In the genomic region with DNA sequence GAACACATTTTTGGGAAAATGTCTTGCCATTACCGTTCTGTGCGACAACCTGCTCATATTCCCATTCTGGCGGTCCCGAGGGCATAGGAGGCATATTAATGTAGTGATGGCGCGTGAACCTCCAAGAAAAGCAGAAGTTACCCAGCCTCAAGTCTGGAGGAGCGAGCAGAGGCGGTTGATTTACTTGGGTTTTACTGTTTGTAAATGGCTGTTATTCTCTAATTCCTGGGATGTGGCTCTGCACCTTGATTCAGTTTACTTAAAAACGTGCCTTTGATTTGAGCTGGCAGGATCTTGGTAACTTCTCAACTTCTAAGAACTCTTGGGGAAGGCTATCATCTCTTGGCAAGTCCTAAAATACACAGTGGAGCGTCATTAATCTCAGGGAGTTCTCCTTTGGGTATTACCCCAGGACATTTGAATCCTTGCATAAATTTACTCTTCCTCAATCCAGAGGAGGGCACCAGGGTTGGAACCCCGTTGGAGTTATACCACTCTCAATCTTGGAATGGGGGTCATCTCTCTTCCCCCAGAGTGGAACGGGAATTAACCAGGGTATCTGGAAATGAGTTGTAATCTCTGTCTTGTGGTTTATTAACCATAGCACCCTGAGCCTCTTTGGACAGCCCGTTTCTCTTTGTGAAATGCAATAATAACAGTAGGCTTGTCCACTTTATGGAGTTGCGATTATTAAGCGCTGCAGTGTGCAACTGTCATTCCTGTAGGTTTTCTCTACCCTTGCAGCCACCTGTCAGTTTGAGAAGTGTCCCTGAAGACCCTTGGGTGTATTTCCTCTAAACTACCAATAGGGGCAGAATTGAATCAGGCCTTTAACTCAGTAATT, we compare ENCODE assay signal across 1 cellular context.
TF ChIP-seq lines count a peak whose summit lies in the region.

No MANE protein-coding gene starts in this region.

TF ChIP-seq in GM12878, 131 proteins besides CTCF, POLR2A, EP300 and RAD21 (continued from another document):
- TF ChIP-seq, protein P1, sequence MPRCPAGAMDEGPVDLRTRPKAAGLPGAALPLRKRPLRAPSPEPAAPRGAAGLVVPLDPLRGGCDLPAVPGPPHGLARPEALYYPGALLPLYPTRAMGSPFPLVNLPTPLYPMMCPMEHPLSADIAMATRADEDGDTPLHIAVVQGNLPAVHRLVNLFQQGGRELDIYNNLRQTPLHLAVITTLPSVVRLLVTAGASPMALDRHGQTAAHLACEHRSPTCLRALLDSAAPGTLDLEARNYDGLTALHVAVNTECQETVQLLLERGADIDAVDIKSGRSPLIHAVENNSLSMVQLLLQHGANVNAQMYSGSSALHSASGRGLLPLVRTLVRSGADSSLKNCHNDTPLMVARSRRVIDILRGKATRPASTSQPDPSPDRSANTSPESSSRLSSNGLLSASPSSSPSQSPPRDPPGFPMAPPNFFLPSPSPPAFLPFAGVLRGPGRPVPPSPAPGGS (IDR thresholded peaks at IDR 0.05; ENCODE audit: borderline replicate concordance, insufficient read depth, low read depth, low read length, poor library complexity, severe bottlenecking), result no peak
- TF ChIP-seq ETV6 (conservative IDR thresholded peaks at IDR 0.05 in 1 of 2, IDR thresholded peaks at IDR 0.05 in 1 of 2; ENCODE audit: borderline replicate concordance in 1 of 2, low read depth in 1 of 2) (no peak), CREM (IDR thresholded peaks at IDR 0.05; ENCODE audit: low read depth) (no peak), ZNF274 (IDR thresholded peaks at IDR 0.05; ENCODE audit: insufficient read depth, insufficient read length) (no peak), FOS (IDR thresholded peaks at IDR 0.05; ENCODE audit: borderline replicate concordance, extremely low read depth, insufficient read length) (no peak), WRNIP1 (IDR thresholded peaks at IDR 0.05; ENCODE audit: borderline replicate concordance, low read depth, low read length) (no peak)
